In the genomic region with DNA sequence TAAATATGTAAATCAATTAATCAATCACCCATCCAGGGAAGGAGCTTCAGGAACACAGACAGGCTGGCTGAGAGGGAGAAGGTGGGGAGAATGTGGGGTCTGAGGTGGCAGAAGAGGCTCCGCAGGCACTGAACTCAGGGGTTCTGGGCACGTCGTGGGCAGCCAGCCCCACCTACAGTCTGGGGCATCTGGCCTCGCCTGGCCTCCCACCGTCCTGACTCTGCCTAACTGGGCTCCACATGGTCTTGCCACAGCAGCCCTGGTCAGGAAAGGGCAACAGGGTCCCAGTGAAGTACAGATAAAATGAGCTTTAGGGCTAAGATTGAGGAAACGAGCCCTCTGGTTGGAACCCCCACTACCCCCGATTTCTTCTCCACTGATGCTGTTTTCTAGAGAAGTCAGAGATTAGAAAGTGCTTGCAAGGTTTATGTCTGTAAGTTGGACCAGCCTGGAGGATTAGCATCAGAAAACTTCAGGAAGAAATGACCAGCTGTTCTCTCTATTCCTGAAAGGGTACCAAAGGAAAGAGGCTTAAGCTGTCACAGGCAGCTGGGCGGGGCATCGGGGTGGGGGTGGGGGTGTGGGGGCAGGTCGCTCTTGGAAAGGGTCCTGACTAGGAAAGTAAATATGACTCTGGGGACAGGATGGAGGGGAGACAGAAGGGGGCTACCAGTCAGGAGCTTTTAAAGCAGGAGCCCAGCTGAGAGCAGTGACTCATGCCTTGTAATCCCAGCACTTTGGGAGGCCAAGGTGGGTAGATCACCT, we compare ENCODE assay signal across 17 cellular contexts.
DNase-seq lines count a peak whose midpoint lies in the region; ATAC-seq and TF ChIP-seq lines count a peak whose summit lies in the region.
"Had no signal": no experiment of that assay in that cellular context is flagged by ENCODE, and none has a peak within 500 bp of the region (broad histone marks: within the 10 kb centered on the region; RNA-seq: fewer than 3 reads in every experiment).

No MANE protein-coding gene starts in this region.

- H3K4me1 ChIP-seq in endodermal cell (ENCODE audit: control insufficient read depth, insufficient read depth, low read length) (no peaks in the 10 kb centered on the region), neuronal stem cell (ENCODE audit: control insufficient read depth in 2 of 2, insufficient read depth in 1 of 2, low read depth in 1 of 2, low read length in 2 of 2) (peaks cover 0 to 5% of the 10 kb centered on the region in 2 donors)

- H3K27me3 ChIP-seq in H7 (ENCODE audit: control insufficient read depth, insufficient read depth, low read length), result no peaks in the 10 kb centered on the region; the same call in 1 of the 2 replicates
- peaks cover 5% of the 10 kb centered on the region for H3K27me3 ChIP-seq in endodermal cell (ENCODE audit: control insufficient read depth, insufficient read depth, low read length, poor library complexity, severe bottlenecking)
- H3K27me3 ChIP-seq in neuronal stem cell (ENCODE audit: control insufficient read depth in 3 of 3, insufficient read depth in 3 of 3, low read depth in 1 of 3, low read length in 3 of 3), result peaks cover 0 to 2% (median 2%) of the 10 kb centered on the region in 3 experiments

- TF ChIP-seq CTCF in endodermal cell (conservative IDR thresholded peaks at IDR 0.05), result no peak

- no peak overlapping the region for H2BK5ac ChIP-seq in neuronal stem cell (ENCODE audit: low read length)

- H3K4ac ChIP-seq in neuronal stem cell (ENCODE audit: low read length), result no peak overlapping the region

- H3K79me1 ChIP-seq in neuronal stem cell (ENCODE audit: low read depth, low read length), result no peaks in the 10 kb centered on the region

- no peak overlapping the region for H4K91ac ChIP-seq in neuronal stem cell (ENCODE audit: low read depth, low read length, poor library complexity)

- no peak overlapping the region for H3K4me2 ChIP-seq in neuronal stem cell (ENCODE audit: insufficient read depth, low read length, poor library complexity, severe bottlenecking)

- H3K36me3 Mint-ChIP-seq in endodermal cell (ENCODE audit: low read depth), result no peaks in the 10 kb centered on the region

- peaks cover 5% of the 10 kb centered on the region for H3K4me1 Mint-ChIP-seq in endodermal cell

- H2AK5ac ChIP-seq in neuronal stem cell (ENCODE audit: low read depth, low read length), result no peak overlapping the region

- H3K36me3 ChIP-seq in H7 (replicated peaks; ENCODE audit: control insufficient read depth, insufficient read depth, low read length), result no peaks in the 10 kb centered on the region
- no peaks in the 10 kb centered on the region for H3K36me3 ChIP-seq in endodermal cell (ENCODE audit: control insufficient read depth, insufficient read depth, low read length)
- H3K36me3 ChIP-seq in neuronal stem cell (replicated peaks in 1 of 2; ENCODE audit: control insufficient read depth in 2 of 2, insufficient read depth in 2 of 2, low read length in 2 of 2), result no peaks in the 10 kb centered on the region

- H3K9ac ChIP-seq in endodermal cell (ENCODE audit: extremely low read depth, low read length, poor library complexity, severe bottlenecking) (no peak overlapping the region), neuronal stem cell (ENCODE audit: low read depth, low read length, poor library complexity) (no peak overlapping the region)

- H2BK120ac ChIP-seq in neuronal stem cell (ENCODE audit: low read depth, low read length), result no peak overlapping the region

- H3K27ac Mint-ChIP-seq in endodermal cell, result no peak overlapping the region

- H2BK15ac ChIP-seq in neuronal stem cell (ENCODE audit: low read length), result no peak overlapping the region

- no peak overlapping the region for H3K4me3 Mint-ChIP-seq in endodermal cell

- H3K14ac ChIP-seq in neuronal stem cell (ENCODE audit: low read length), result peak overlapping the region; percentile 76

- no peak overlapping the region for H3K18ac ChIP-seq in neuronal stem cell (ENCODE audit: low read length)

- H3K27ac ChIP-seq in endodermal cell (ENCODE audit: low read depth, low read length) (no peak overlapping the region), neuronal stem cell (replicated peaks; ENCODE audit: low read length) (no peak overlapping the region)
- H3K27ac ChIP-seq: C4-2B, SK-N-MC had no signal

- H3K23ac ChIP-seq in neuronal stem cell (ENCODE audit: low read depth, low read length, poor library complexity), result no peak overlapping the region

- no peaks in the 10 kb centered on the region for H3K9me3 ChIP-seq in endodermal cell (ENCODE audit: control insufficient read depth, low read length)
- H3K9me3 ChIP-seq in neuronal stem cell (replicated peaks in 1 of 2; ENCODE audit: control insufficient read depth in 2 of 2, insufficient read depth in 1 of 2, low read depth in 1 of 2, low read length in 2 of 2), result no peaks in the 10 kb centered on the region

- DNase-seq in H7 (peak; percentile 64), NCI-H524 treated with DMSO at 0.1 percent for 48 hours (lab: John Stamatoyannopoulos, UW) (peak; percentile 86), endodermal cell (peak; percentile 58), neuronal stem cell (ENCODE audit: low spot score) (no peak), HPDE6-E6E7 (ENCODE audit: extremely low spot score) (no peak)
- DNase-seq: DMS153; GDM1; KG1; NCI-H187 treated with DMSO at 0.1 percent for 48 hours; NCI-H345; NCI-H526 treated with DMSO at 0.1 percent for 48 hours; NK-92 treated with Interleukin-12 subunit alpha and Interleukin-12 subunit beta, amount 100 ng/mL, for 24 hours; SHP77 had no signal

- ATAC-seq in GM21423 (IDR thresholded peaks at IDR 0.05; ENCODE audit: unreplicated experiment), result no peak
- ATAC-seq in GM19035 (IDR thresholded peaks at IDR 0.05; ENCODE audit: unreplicated experiment), result no peak

- H3K4me3 ChIP-seq in H7 (ENCODE audit: insufficient read depth, low read depth, low read length), result no peak overlapping the region
- no peak overlapping the region for H3K4me3 ChIP-seq in endodermal cell (ENCODE audit: low read length)
- no peak overlapping the region for H3K4me3 ChIP-seq in neuronal stem cell (ENCODE audit: low read length in 2 of 2)
- H3K4me3 ChIP-seq: SK-N-MC had no signal

- H2BK12ac ChIP-seq in neuronal stem cell (ENCODE audit: low read length), result no peak overlapping the region

- peaks cover 14% of the 10 kb centered on the region for H3K27me3 Mint-ChIP-seq in endodermal cell (ENCODE audit: insufficient read depth)

- WGBS in endodermal cell (ENCODE audit: insufficient coverage in 1 of 2, insufficient read length in 1 of 2), 2 experiments, result 61 to 64% methylated on average over 3 to 10 of the region's 10 CpGs
- WGBS in neuronal stem cell (ENCODE audit: extremely low coverage in 2 of 2, insufficient read length in 2 of 2, insufficient replicate concordance in 1 of 2), 2 donors, result no CpG with 5 or more reads among the region's 10 CpGs

- no peak overlapping the region for H4K8ac ChIP-seq in neuronal stem cell (ENCODE audit: low read depth, low read length)

- no peak overlapping the region for H2AFZ ChIP-seq in neuronal stem cell (ENCODE audit: low read length)

- no peaks in the 10 kb centered on the region for H3K9me3 Mint-ChIP-seq in endodermal cell

Comparison
In these comparisons a context has a peak if more than half of its experiments do, and no peak if none do; other contexts are left out.
1. DNase-seq: peak in H7 (single experiment), NCI-H524 treated with DMSO at 0.1 percent for 48 hours (single experiment) and endodermal cell (single experiment); none in neuronal stem cell (single experiment) and HPDE6-E6E7 (single experiment).